8 cellular contexts compared by ENCODE assay signal in genomic region chr14:93332853-93333630, GRCh38. TPM values are rescaled to one million over a fixed set of nuclear protein-coding genes. Genes with fewer than 3 reads are reported as not detected.
DNase-seq lines count a peak whose midpoint lies in the region; ATAC-seq, FAIRE-seq and TF ChIP-seq lines count a peak whose summit lies in the region.

Gene BTBD7, minus strand, starts transcription at chr14:93333036. Its CDS starts 36,985 bp downstream, at chr14:93296051.

- DNase-seq in BE2C (peak; percentile 99), GM19239 (ENCODE audit: insufficient read length, low spot score) (peak; percentile 93), NCI-H524 (lab: John Stamatoyannopoulos, UW) (peak; percentile 94 to 99), chondrocyte (ENCODE audit: low spot score) (peak; percentile 98), kidney glomerular epithelial cell (lab: John Stamatoyannopoulos, UW) (peak; percentile 88)
- peak; percentile 97 for DNase-seq in activated CD4-positive, alpha-beta T cell treated with anti-CD3 and anti-CD28 coated beads for 36 hours
- DNase-seq in stimulated activated CD4-positive, alpha-beta T cell treated with anti-CD3 and anti-CD28 coated beads, Interleukin-15, amount 100 ng/mL, for 48 hours (ENCODE audit: low read depth in 2 of 2), result peak; percentile 86 to 95

- H3K27me3 Mint-ChIP-seq in activated CD4-positive, alpha-beta T cell treated with anti-CD3 and anti-CD28 coated beads for 36 hours, result no peaks in the 10 kb centered on the region
- no peaks in the 10 kb centered on the region for H3K27me3 Mint-ChIP-seq in chondrocyte (ENCODE audit: low read depth)

- H3K4me3 Mint-ChIP-seq in activated CD4-positive, alpha-beta T cell treated with anti-CD3 and anti-CD28 coated beads for 36 hours, result peak within 1 kb of the TSS; percentile 90
- peak within 1 kb of the TSS; percentile 86 for H3K4me3 Mint-ChIP-seq in chondrocyte (ENCODE audit: unreplicated experiment)

- H3K4me1 ChIP-seq in BE2C, result no peaks in the 10 kb centered on the region

- peak; percentile 30; the same call in 1 of the 2 replicates for TF ChIP-seq CTCF in BE2C (IDR thresholded peaks at IDR 0.05; ENCODE audit: low read depth, low read length)
- TF ChIP-seq CTCF in chondrocyte (IDR thresholded peaks at IDR 0.05), result peak; percentile 62

- H3K36me3 Mint-ChIP-seq in activated CD4-positive, alpha-beta T cell treated with anti-CD3 and anti-CD28 coated beads for 36 hours (ENCODE audit: low read depth), result no peaks in the 10 kb centered on the region
- no peaks in the 10 kb centered on the region for H3K36me3 Mint-ChIP-seq in chondrocyte (ENCODE audit: low read depth)

- H3K9me3 Mint-ChIP-seq in activated CD4-positive, alpha-beta T cell treated with anti-CD3 and anti-CD28 coated beads for 36 hours (ENCODE audit: low read depth), result no peaks in the 10 kb centered on the region
- H3K9me3 Mint-ChIP-seq in chondrocyte (ENCODE audit: low read depth), result no peaks in the 10 kb centered on the region

- peak; percentile 75 for ATAC-seq in HG03442 (IDR thresholded peaks at IDR 0.05; ENCODE audit: unreplicated experiment)
- ATAC-seq in activated CD4-positive, alpha-beta T cell treated with anti-CD3 and anti-CD28 coated beads for 36 hours, result peak; percentile 94

- intact Hi-C loops in activated CD4-positive, alpha-beta T cell treated with anti-CD3 and anti-CD28 coated beads for 36 hours (cut with DNase I, micrococcal nuclease), result loop anchor here (1.0 to 10.0 kb wide), 10 partner anchors 126 to 1822 kb away; partner anchors contain the start of genes MOAP1 (in 2 of the 2), DDX24 (in 1 of the 2), DICER1 (in 1 of the 2) and GOLGA5 (in 1 of the 2)

- H3K4me1 Mint-ChIP-seq in activated CD4-positive, alpha-beta T cell treated with anti-CD3 and anti-CD28 coated beads for 36 hours, result peaks cover 46% of the 10 kb centered on the region
- H3K4me1 Mint-ChIP-seq in chondrocyte (ENCODE audit: low read depth), result peaks cover 41% of the 10 kb centered on the region

- FAIRE-seq in GM19239 (lab: Jason Lieb, UNC), result peak; percentile 74

- H3K27ac Mint-ChIP-seq in activated CD4-positive, alpha-beta T cell treated with anti-CD3 and anti-CD28 coated beads for 36 hours, result peak within 1 kb of the TSS; percentile 88
- peak within 1 kb of the TSS; percentile 96 for H3K27ac Mint-ChIP-seq in chondrocyte (ENCODE audit: unreplicated experiment)

- POLR2A ChIA-PET in activated CD4-positive, alpha-beta T cell treated with anti-CD3 and anti-CD28 coated beads for 36 hours (lab: Charles Lee), result no interaction called here

- no peaks in the 10 kb centered on the region for H3K27me3 ChIP-seq in BE2C

- H3K36me3 ChIP-seq in BE2C, result peaks cover 2% of the 10 kb centered on the region; the same call in 1 of the 2 replicates

- H3K4me3 ChIP-seq in BE2C (ENCODE audit: low read depth, low read length), result peak within 1 kb of the TSS; percentile 94

- no peaks in the 10 kb centered on the region for H3K9me3 ChIP-seq in BE2C

- CTCF ChIA-PET in activated CD4-positive, alpha-beta T cell treated with anti-CD3 and anti-CD28 coated beads for 36 hours (lab: Charles Lee), result no interaction called here

RNA-seq across cellular contexts. Expression of gene BTBD7, which starts in this region (rescaled TPM):
- polyA plus RNA-seq in BE2C (2012; ENCODE audit: insufficient read depth, insufficient read length, low read depth), result 14.4 TPM
- 1 to 10 TPM; 6.5 to 9.5 TPM for total RNA-seq in activated CD4-positive, alpha-beta T cell treated with anti-CD3 and anti-CD28 coated beads for 36 hours
- 43.5 to 57.9 TPM (median 44.4 TPM) in 3 replicates for total RNA-seq in chondrocyte

Comparison
In these comparisons a context has a peak if more than half of its experiments do, and no peak if none do; other contexts are left out.
1. Peak in every context shown above with its lines: DNase-seq, ATAC-seq and H3K4me3 ChIP-seq.